Comparison of ENCODE assay signal across 24 cellular contexts in genomic region chr10:53325073-53325472, GRCh38.
DNase-seq lines count a peak whose midpoint lies in the region; ATAC-seq, FAIRE-seq and TF ChIP-seq lines count a peak whose summit lies in the region.
"Had no signal": no experiment of that assay in that cellular context is flagged by ENCODE, and none has a peak within 500 bp of the region (broad histone marks: within the 10 kb centered on the region; RNA-seq: fewer than 3 reads in every experiment).

No MANE protein-coding gene starts in this region.

- H2AFZ ChIP-seq in PC-3 (ENCODE audit: low read length), result no peak overlapping the region
- H2AFZ ChIP-seq in HepG2 (ENCODE audit: low read length), result no peak overlapping the region

- BruUV-seq in PC-3 (replicated peaks; lab: Mats Ljungman, UMichigan), result no TSS peak
- no TSS peak for BruUV-seq in HepG2 (replicated peaks; lab: Mats Ljungman, UMichigan)

- H3K36me3 ChIP-seq in PC-3 (ENCODE audit: low read depth, low read length), result no peaks in the 10 kb centered on the region
- no peaks in the 10 kb centered on the region for H3K36me3 ChIP-seq in kidney epithelial cell (ENCODE audit: control insufficient read depth, insufficient read depth, low read length)
- H3K36me3 ChIP-seq in HepG2 (replicated peaks in 1 of 2; ENCODE audit: control insufficient read depth in 1 of 2, insufficient read depth in 2 of 2, low read length in 2 of 2), result no peaks in the 10 kb centered on the region
- H3K36me3 ChIP-seq in esophagus squamous epithelium, result no peaks in the 10 kb centered on the region
- H3K36me3 ChIP-seq: BLaER1, stomach, transverse colon had no signal

- no peaks in the 10 kb centered on the region for H3F3A ChIP-seq in PC-3 (ENCODE audit: low read length, unreplicated experiment)

- CTCF ChIA-PET in PC-3 (lab: Charles Lee), result no interaction called here
- CTCF ChIA-PET in HepG2 (lab: Yijun Ruan, JAX; ENCODE audit: low intra/inter-chr PET ratio, low total read pairs), result no interaction called here

- FAIRE-seq in HepG2 (lab: Jason Lieb, UNC), result no peak
- FAIRE-seq: A549, keratinocyte had no signal

- H3K9ac ChIP-seq in PC-3 (ENCODE audit: low read length) (no peak overlapping the region), HepG2 (ENCODE audit: insufficient read depth, low read depth, low read length) (no peak overlapping the region)
- H3K9ac ChIP-seq: BLaER1 had no signal

- H3K9me2 ChIP-seq in PC-3 (replicated peaks; ENCODE audit: low read length), result no peaks in the 10 kb centered on the region

- in situ Hi-C loops in HepG2 (cut with HindIII; ENCODE audit: extremely low pct_ligation_motif_present, low pct_unique_long_range_greater_than_20kb), result no loop called here

- DNase-seq in EL (peak; percentile 0), PC-3 (peak; percentile 98), choroid plexus epithelial cell (ENCODE audit: low read depth) (peak; percentile 10), kidney epithelial cell (ENCODE audit: low read depth) (peak; percentile 2), Kasumi-1 (lab: John Stamatoyannopoulos, UW) (no peak), HepG2 (ENCODE audit: low spot score) (no peak), esophagus squamous epithelium (lab: John Stamatoyannopoulos, UW) (no peak)
- DNase-seq: activated naive CD4-positive, alpha-beta T cell treated with anti-CD3 and anti-CD28 coated beads, Interleukin-2, amount 50 U/mL, for 16 hours; COR-L47; DMS79; H7; NCI-H1092; NCI-H187 treated with DMSO at 0.1 percent for 48 hours; posterior cingulate gyrus; stimulated activated CD8-positive, alpha-beta memory T cell treated with anti-CD3 and anti-CD28 coated beads, Interleukin-4, amount 100 ng/mL, for 48 hours; stomach; T-helper 9 cell; transverse colon had no signal

- intact Hi-C loops in PC-3 (cut with micrococcal nuclease), result loop anchor here (2.0 to 5.0 kb wide), 2 partner anchors 107 to 274 kb away; no protein-coding TSS in a partner anchor
- intact Hi-C loops in HepG2 (cut with micrococcal nuclease; ENCODE audit: unreplicated experiment), result no loop called here
- intact Hi-C loops in esophagus squamous epithelium (cut with DNase I), result no loop called here

- TF ChIP-seq CTCF in PC-3 (conservative IDR thresholded peaks at IDR 0.05; ENCODE audit: low read depth, low read length) (no peak), choroid plexus epithelial cell (conservative IDR thresholded peaks at IDR 0.05; ENCODE audit: low read depth, low read length) (no peak), kidney epithelial cell (IDR thresholded peaks at IDR 0.05; ENCODE audit: insufficient read depth, low read length, poor library complexity, severe bottlenecking) (no peak), HepG2 (CRISPR knock-in tag; IDR thresholded peaks at IDR 0.05) (no peak), esophagus squamous epithelium (IDR thresholded peaks at IDR 0.05) (no peak)

- POLR2A ChIA-PET in PC-3 (lab: Charles Lee; ENCODE audit: unreplicated experiment) (no interaction called here), HepG2 (lab: Yijun Ruan, JAX) (no interaction called here)

- H3K79me2 ChIP-seq in PC-3 (ENCODE audit: low read length) (no peaks in the 10 kb centered on the region), HepG2 (ENCODE audit: insufficient read depth, low read length) (no peaks in the 10 kb centered on the region)

- H4K20me1 ChIP-seq in PC-3 (ENCODE audit: low read length), result no peaks in the 10 kb centered on the region
- no peaks in the 10 kb centered on the region for H4K20me1 ChIP-seq in HepG2 (ENCODE audit: insufficient read depth, low read length)
- H4K20me1 ChIP-seq: BLaER1 had no signal

- no peak for TF ChIP-seq POLR2A in HepG2 (IDR thresholded peaks at IDR 0.05; ENCODE audit: insufficient read depth in 1 of 2, low read depth in 2 of 2, low read length in 2 of 2)
- no peak for TF ChIP-seq POLR2A in esophagus squamous epithelium (IDR thresholded peaks at IDR 0.05)

- TF ChIP-seq RAD21 in HepG2 (CRISPR knock-in tag; IDR thresholded peaks at IDR 0.05), result no peak

- ATAC-seq in PC-3, result peak; percentile 97
- ATAC-seq in HepG2, result no peak
- no peak for ATAC-seq in GM21723 (IDR thresholded peaks at IDR 0.05; ENCODE audit: unreplicated experiment)
- ATAC-seq: A549, sciatic nerve had no signal

- TF ChIP-seq EP300 in HepG2 (IDR thresholded peaks at IDR 0.05; ENCODE audit: low read depth in 2 of 2, low read length in 2 of 2) (no peak), HepG2 (CRISPR knock-in tag; IDR thresholded peaks at IDR 0.05; ENCODE audit: borderline replicate concordance) (no peak)

- H3K4me2 ChIP-seq in PC-3 (ENCODE audit: low read length) (peak overlapping the region; percentile 34), HepG2 (ENCODE audit: low read depth, low read length) (no peak overlapping the region)
- H3K4me2 ChIP-seq: A549, BLaER1 had no signal

- no peaks in the 10 kb centered on the region for H3K27me3 ChIP-seq in PC-3 (ENCODE audit: low read length)
- no peaks in the 10 kb centered on the region for H3K27me3 ChIP-seq in kidney epithelial cell (ENCODE audit: control insufficient read depth, insufficient read depth, low read length)
- H3K27me3 ChIP-seq in HepG2 (ENCODE audit: control insufficient read depth in 1 of 2, insufficient read depth in 2 of 2, low read length in 2 of 2), result no peaks in the 10 kb centered on the region
- H3K27me3 ChIP-seq in esophagus squamous epithelium, result no peaks in the 10 kb centered on the region
- H3K27me3 ChIP-seq: BLaER1, stomach, transverse colon had no signal

- no peaks in the 10 kb centered on the region for H3K9me3 ChIP-seq in PC-3 (ENCODE audit: low read length)
- H3K9me3 ChIP-seq in HepG2 (ENCODE audit: low read length), result no peaks in the 10 kb centered on the region
- no peaks in the 10 kb centered on the region for H3K9me3 ChIP-seq in esophagus squamous epithelium
- H3K9me3 ChIP-seq: A549, BLaER1, stomach, transverse colon had no signal

- H3K27ac ChIP-seq in PC-3 (ENCODE audit: low read length) (peak overlapping the region; percentile 5; the same call in 1 of the 2 replicates), HepG2 (ENCODE audit: extremely low read length, insufficient read depth, low read length) (no peak overlapping the region), esophagus squamous epithelium (no peak overlapping the region)
- H3K27ac ChIP-seq: A549, BLaER1, stomach, transverse colon had no signal

- no peak overlapping the region for H3K4me3 ChIP-seq in PC-3 (ENCODE audit: low read length)
- H3K4me3 ChIP-seq in choroid plexus epithelial cell (ENCODE audit: low read depth, low read length), result no peak overlapping the region
- no peak overlapping the region for H3K4me3 ChIP-seq in kidney epithelial cell (ENCODE audit: low read depth, low read length)
- no peak overlapping the region for H3K4me3 ChIP-seq in HepG2 (replicated peaks in 1 of 3; ENCODE audit: insufficient read depth in 1 of 3, low read depth in 2 of 3, low read length in 3 of 3)
- H3K4me3 ChIP-seq in esophagus squamous epithelium, result no peak overlapping the region
- H3K4me3 ChIP-seq: A549, BLaER1, lung, stomach, transverse colon had no signal

- WGBS in HepG2 (ENCODE audit: low lambda C conversion rate), result 33% methylated on average over 5 of the region's 5 CpGs
- WGBS in esophagus squamous epithelium, 2 donors, result 70 to 84% methylated on average over 5 of the region's 5 CpGs

- H3K4me1 ChIP-seq in PC-3 (ENCODE audit: insufficient read depth, low read length) (peaks cover 18% of the 10 kb centered on the region), HepG2 (ENCODE audit: insufficient read depth, low read length) (no peaks in the 10 kb centered on the region), esophagus squamous epithelium (no peaks in the 10 kb centered on the region)
- H3K4me1 ChIP-seq: A549, BLaER1, stomach, transverse colon had no signal

TF ChIP-seq in HepG2, 621 proteins besides CTCF, POLR2A, EP300 and RAD21 (continues in another document):
- TF ChIP-seq SSRP1 (CRISPR knock-in tag; IDR thresholded peaks at IDR 0.05) (no peak), POGK (CRISPR knock-in tag; conservative IDR thresholded peaks at IDR 0.05) (no peak), ZNF850 (CRISPR knock-in tag; conservative IDR thresholded peaks at IDR 0.05) (no peak), NAIF1 (CRISPR knock-in tag; IDR thresholded peaks at IDR 0.05; ENCODE audit: borderline replicate concordance) (no peak), EHMT2 (IDR thresholded peaks at IDR 0.05; ENCODE audit: borderline replicate concordance, low read depth, low read length) (no peak), DZIP1 (CRISPR knock-in tag; IDR thresholded peaks at IDR 0.05) (no peak), ZNF678 (CRISPR knock-in tag; IDR thresholded peaks at IDR 0.05) (no peak), ZNF136 (CRISPR knock-in tag; IDR thresholded peaks at IDR 0.05; ENCODE audit: low read depth) (no peak), ATF7-NPFF (CRISPR knock-in tag; IDR thresholded peaks at IDR 0.05; ENCODE audit: low read depth) (no peak)

Comparison
In these comparisons a context has a peak if more than half of its experiments do, and no peak if none do; other contexts are left out.
1. DNase-seq: peak in EL (single experiment), PC-3 (single experiment), choroid plexus epithelial cell (single experiment) and kidney epithelial cell (single experiment); none in Kasumi-1 (0 of 2), HepG2 (single experiment) and esophagus squamous epithelium (single experiment).